ENCODE assay signal across 1 cellular context in the genomic region with DNA sequence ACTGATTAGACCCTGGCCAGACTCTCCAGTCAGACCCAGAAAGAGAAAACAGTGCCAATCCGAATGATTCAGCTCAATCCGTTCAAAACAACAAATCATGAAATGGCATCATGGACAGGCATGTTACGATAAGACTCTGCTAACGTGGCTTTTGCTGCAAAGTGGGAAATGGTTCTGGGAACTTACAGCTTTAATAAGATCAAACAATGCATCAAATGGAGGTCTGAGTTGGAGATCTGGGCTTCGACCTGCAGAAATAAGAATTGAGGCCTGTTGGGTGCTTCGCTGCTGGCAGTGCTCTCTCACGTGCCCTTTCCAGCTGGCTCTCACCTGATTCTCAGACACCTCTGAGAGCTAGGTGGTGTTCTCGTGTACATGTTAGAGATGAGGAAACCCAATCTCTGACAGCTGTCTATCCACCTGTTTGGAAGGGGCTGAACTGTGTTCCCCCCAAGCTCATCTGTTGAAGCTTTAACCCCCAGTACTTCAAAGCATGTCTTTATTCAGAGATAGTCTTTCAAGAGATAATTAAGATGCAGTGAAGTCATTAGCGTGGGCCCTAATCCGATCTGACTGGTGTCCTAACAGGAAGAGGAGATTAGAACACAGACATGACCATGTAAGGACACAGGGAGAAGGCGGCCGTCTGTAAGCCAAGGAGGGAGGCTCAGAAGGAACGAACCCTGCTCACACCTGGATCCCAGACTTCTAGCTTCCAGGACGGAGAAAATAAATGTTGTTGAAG.
A peak's percentile ranks its signal among the peaks of the same experiment; 100 is the strongest.
TF ChIP-seq lines count a peak whose summit lies in the region.

No MANE protein-coding gene starts in this region.

TF ChIP-seq in K562, 482 proteins besides CTCF, POLR2A, EP300 and RAD21 (continued from another document and continues in another):
- TF ChIP-seq, protein P1, sequence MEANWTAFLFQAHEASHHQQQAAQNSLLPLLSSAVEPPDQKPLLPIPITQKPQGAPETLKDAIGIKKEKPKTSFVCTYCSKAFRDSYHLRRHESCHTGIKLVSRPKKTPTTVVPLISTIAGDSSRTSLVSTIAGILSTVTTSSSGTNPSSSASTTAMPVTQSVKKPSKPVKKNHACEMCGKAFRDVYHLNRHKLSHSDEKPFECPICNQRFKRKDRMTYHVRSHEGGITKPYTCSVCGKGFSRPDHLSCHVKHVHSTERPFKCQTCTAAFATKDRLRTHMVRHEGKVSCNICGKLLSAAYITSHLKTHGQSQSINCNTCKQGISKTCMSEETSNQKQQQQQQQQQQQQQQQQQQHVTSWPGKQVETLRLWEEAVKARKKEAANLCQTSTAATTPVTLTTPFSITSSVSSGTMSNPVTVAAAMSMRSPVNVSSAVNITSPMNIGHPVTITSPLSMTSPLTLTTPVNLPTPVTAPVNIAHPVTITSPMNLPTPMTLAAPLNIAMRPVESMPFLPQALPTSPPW (CRISPR knock-in tag; IDR thresholded peaks at IDR 0.05), result peak; percentile 42; the same call in 1 of the 2 replicates
- TF ChIP-seq TFAM (CRISPR knock-in tag; conservative IDR thresholded peaks at IDR 0.05) (no peak), C11orf30 (IDR thresholded peaks at IDR 0.05; ENCODE audit: low read depth) (peak; percentile 62; the same call in 1 of the 2 replicates), KLF6 (CRISPR knock-in tag; IDR thresholded peaks at IDR 0.05; ENCODE audit: borderline replicate concordance) (no peak), FOXP1 (CRISPR knock-in tag; IDR thresholded peaks at IDR 0.05) (no peak), MAFK (IDR thresholded peaks at IDR 0.05; ENCODE audit: low read length) (peak; percentile 38), BACH1 (tag; IDR thresholded peaks at IDR 0.05) (peak; percentile 42; the same call in 1 of the 2 replicates), ZNF175 (CRISPR knock-in tag; IDR thresholded peaks at IDR 0.05; ENCODE audit: low read depth) (no peak), ZNF586 (CRISPR knock-in tag; conservative IDR thresholded peaks at IDR 0.05) (no peak), TEAD4 (IDR thresholded peaks at IDR 0.05; ENCODE audit: low read length) (no peak; the same call in 1 of the 2 replicates), TEAD4 (CRISPR knock-in tag; IDR thresholded peaks at IDR 0.05; ENCODE audit: borderline replicate concordance) (no peak), CBFB (CRISPR knock-in tag; IDR thresholded peaks at IDR 0.05) (no peak), ZNF76 (CRISPR knock-in tag; IDR thresholded peaks at IDR 0.05; ENCODE audit: borderline replicate concordance) (no peak), SMAD4 (CRISPR knock-in tag; conservative IDR thresholded peaks at IDR 0.05) (0 out of 2 replicates have a peak, but pooled peaks have one; percentile 30), SRSF1 (IDR thresholded peaks at IDR 0.05; ENCODE audit: low read depth, low read length) (no peak), SRSF7 (optimal IDR thresholded peaks at IDR 0.05; ENCODE audit: low read depth, low read length) (no peak), BHLHE40 (IDR thresholded peaks at IDR 0.05; ENCODE audit: low read length) (peak; percentile 73), SAP30 (IDR thresholded peaks at IDR 0.05; ENCODE audit: borderline replicate concordance, insufficient read depth, low read depth, low read length, poor library complexity, severe bottlenecking) (no peak), L3MBTL2 (IDR thresholded peaks at IDR 0.05) (0 out of 2 replicates have a peak, but pooled peaks have one; percentile 53), ESRRB (CRISPR knock-in tag; IDR thresholded peaks at IDR 0.05; ENCODE audit: borderline replicate concordance) (no peak), PHF8 (IDR thresholded peaks at IDR 0.05; ENCODE audit: borderline replicate concordance, low read length) (no peak), ZNF24 (IDR thresholded peaks at IDR 0.05) (peak; percentile 51; the same call in 1 of the 2 replicates), NFE2 (IDR thresholded peaks at IDR 0.05; ENCODE audit: low read depth) (peak; percentile 82), ZBED1 (IDR thresholded peaks at IDR 0.05) (no peak), ATF7 (IDR thresholded peaks at IDR 0.05) (0 out of 2 replicates have a peak, but pooled peaks have one; percentile 13), SNIP1 (IDR thresholded peaks at IDR 0.05; ENCODE audit: low read depth) (no peak), POLR2H (tag; IDR thresholded peaks at IDR 0.05; ENCODE audit: low read depth) (no peak), SMARCA4 (IDR thresholded peaks at IDR 0.05) (0 out of 2 replicates have a peak, but pooled peaks have one; percentile 16), NCOR1 (IDR thresholded peaks at IDR 0.05) (no peak), SLC30A9 (CRISPR knock-in tag; IDR thresholded peaks at IDR 0.05) (no peak), NRF1 (conservative IDR thresholded peaks at IDR 0.05 in 1 of 2, IDR thresholded peaks at IDR 0.05 in 1 of 2) (no peak), NFIC (IDR thresholded peaks at IDR 0.05) (peak; percentile 60), ZEB2 (IDR thresholded peaks at IDR 0.05) (no peak)
- TF ChIP-seq, protein P2, sequence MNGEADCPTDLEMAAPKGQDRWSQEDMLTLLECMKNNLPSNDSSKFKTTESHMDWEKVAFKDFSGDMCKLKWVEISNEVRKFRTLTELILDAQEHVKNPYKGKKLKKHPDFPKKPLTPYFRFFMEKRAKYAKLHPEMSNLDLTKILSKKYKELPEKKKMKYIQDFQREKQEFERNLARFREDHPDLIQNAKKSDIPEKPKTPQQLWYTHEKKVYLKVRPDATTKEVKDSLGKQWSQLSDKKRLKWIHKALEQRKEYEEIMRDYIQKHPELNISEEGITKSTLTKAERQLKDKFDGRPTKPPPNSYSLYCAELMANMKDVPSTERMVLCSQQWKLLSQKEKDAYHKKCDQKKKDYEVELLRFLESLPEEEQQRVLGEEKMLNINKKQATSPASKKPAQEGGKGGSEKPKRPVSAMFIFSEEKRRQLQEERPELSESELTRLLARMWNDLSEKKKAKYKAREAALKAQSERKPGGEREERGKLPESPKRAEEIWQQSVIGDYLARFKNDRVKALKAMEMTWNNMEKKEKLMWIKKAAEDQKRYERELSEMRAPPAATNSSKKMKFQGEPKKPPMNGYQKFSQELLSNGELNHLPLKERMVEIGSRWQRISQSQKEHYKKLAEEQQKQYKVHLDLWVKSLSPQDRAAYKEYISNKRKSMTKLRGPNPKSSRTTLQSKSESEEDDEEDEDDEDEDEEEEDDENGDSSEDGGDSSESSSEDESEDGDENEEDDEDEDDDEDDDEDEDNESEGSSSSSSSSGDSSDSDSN (IDR thresholded peaks at IDR 0.05; ENCODE audit: borderline replicate concordance in 1 of 2, low read depth in 2 of 2, low read length in 2 of 2), result no peak
- TF ChIP-seq, protein P3, sequence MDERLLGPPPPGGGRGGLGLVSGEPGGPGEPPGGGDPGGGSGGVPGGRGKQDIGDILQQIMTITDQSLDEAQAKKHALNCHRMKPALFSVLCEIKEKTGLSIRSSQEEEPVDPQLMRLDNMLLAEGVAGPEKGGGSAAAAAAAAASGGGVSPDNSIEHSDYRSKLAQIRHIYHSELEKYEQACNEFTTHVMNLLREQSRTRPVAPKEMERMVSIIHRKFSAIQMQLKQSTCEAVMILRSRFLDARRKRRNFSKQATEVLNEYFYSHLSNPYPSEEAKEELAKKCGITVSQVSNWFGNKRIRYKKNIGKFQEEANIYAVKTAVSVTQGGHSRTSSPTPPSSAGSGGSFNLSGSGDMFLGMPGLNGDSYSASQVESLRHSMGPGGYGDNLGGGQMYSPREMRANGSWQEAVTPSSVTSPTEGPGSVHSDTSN (CRISPR knock-in tag; IDR thresholded peaks at IDR 0.05; ENCODE audit: low read depth), result no peak
- TF ChIP-seq, protein P3 (tag; conservative IDR thresholded peaks at IDR 0.05; ENCODE audit: low read depth), result peak; percentile 92
- TF ChIP-seq, protein P4, sequence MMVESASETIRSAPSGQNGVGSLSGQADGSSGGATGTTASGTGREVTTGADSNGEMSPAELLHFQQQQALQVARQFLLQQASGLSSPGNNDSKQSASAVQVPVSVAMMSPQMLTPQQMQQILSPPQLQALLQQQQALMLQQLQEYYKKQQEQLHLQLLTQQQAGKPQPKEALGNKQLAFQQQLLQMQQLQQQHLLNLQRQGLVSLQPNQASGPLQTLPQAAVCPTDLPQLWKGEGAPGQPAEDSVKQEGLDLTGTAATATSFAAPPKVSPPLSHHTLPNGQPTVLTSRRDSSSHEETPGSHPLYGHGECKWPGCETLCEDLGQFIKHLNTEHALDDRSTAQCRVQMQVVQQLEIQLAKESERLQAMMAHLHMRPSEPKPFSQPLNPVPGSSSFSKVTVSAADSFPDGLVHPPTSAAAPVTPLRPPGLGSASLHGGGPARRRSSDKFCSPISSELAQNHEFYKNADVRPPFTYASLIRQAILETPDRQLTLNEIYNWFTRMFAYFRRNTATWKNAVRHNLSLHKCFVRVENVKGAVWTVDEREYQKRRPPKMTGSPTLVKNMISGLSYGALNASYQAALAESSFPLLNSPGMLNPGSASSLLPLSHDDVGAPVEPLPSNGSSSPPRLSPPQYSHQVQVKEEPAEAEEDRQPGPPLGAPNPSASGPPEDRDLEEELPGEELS (CRISPR knock-in tag; IDR thresholded peaks at IDR 0.05; ENCODE audit: borderline replicate concordance), result no peak
- TF ChIP-seq, protein P5, sequence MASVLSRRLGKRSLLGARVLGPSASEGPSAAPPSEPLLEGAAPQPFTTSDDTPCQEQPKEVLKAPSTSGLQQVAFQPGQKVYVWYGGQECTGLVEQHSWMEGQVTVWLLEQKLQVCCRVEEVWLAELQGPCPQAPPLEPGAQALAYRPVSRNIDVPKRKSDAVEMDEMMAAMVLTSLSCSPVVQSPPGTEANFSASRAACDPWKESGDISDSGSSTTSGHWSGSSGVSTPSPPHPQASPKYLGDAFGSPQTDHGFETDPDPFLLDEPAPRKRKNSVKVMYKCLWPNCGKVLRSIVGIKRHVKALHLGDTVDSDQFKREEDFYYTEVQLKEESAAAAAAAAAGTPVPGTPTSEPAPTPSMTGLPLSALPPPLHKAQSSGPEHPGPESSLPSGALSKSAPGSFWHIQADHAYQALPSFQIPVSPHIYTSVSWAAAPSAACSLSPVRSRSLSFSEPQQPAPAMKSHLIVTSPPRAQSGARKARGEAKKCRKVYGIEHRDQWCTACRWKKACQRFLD (CRISPR knock-in tag; IDR thresholded peaks at IDR 0.05), result no peak
- TF ChIP-seq, protein P6, sequence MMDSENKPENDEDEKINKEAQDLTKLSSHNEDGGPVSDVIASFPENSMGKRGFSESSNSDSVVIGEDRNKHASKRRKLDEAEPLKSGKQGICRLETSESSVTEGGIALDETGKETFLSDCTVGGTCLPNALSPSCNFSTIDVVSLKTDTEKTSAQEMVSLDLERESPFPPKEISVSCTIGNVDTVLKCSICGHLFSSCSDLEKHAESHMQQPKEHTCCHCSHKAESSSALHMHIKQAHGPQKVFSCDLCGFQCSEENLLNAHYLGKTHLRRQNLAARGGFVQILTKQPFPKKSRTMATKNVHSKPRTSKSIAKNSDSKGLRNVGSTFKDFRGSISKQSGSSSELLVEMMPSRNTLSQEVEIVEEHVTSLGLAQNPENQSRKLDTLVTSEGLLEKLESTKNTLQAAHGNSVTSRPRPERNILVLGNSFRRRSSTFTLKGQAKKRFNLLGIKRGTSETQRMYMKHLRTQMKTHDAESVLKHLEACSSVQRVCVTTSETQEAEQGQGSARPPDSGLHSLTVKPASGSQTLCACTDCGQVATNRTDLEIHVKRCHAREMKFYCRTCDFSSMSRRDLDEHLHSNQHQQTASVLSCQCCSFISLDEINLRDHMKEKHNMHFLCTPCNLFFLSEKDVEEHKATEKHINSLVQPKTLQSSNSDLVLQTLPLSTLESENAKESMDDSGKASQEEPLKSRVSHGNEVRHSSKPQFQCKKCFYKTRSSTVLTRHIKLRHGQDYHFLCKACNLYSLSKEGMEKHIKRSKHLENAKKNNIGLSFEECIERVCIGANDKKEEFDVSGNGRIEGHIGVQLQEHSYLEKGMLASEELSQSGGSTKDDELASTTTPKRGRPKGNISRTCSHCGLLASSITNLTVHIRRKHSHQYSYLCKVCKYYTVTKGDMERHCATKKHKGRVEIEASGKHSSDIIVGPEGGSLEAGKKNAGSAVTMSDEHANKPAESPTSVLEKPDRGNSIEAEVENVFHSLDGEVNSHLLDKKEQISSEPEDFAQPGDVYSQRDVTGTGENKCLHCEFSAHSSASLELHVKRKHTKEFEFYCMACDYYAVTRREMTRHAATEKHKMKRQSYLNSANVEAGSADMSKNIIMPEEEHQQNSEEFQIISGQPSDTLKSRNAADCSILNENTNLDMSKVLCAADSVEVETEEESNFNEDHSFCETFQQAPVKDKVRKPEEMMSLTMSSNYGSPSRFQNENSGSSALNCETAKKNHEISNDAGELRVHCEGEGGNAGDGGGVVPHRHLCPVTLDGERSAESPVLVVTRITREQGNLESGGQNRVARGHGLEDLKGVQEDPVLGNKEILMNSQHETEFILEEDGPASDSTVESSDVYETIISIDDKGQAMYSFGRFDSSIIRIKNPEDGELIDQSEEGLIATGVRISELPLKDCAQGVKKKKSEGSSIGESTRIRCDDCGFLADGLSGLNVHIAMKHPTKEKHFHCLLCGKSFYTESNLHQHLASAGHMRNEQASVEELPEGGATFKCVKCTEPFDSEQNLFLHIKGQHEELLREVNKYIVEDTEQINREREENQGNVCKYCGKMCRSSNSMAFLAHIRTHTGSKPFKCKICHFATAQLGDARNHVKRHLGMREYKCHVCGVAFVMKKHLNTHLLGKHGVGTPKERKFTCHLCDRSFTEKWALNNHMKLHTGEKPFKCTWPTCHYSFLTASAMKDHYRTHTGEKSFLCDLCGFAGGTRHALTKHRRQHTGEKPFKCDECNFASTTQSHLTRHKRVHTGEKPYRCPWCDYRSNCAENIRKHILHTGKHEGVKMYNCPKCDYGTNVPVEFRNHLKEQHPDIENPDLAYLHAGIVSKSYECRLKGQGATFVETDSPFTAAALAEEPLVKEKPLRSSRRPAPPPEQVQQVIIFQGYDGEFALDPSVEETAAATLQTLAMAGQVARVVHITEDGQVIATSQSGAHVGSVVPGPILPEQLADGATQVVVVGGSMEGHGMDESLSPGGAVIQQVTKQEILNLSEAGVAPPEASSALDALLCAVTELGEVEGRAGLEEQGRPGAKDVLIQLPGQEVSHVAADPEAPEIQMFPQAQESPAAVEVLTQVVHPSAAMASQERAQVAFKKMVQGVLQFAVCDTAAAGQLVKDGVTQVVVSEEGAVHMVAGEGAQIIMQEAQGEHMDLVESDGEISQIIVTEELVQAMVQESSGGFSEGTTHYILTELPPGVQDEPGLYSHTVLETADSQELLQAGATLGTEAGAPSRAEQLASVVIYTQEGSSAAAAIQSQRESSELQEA (IDR thresholded peaks at IDR 0.05; ENCODE audit: low read depth), result no peak
